ENCODE assay signal across 8 cellular contexts in the genomic region with DNA sequence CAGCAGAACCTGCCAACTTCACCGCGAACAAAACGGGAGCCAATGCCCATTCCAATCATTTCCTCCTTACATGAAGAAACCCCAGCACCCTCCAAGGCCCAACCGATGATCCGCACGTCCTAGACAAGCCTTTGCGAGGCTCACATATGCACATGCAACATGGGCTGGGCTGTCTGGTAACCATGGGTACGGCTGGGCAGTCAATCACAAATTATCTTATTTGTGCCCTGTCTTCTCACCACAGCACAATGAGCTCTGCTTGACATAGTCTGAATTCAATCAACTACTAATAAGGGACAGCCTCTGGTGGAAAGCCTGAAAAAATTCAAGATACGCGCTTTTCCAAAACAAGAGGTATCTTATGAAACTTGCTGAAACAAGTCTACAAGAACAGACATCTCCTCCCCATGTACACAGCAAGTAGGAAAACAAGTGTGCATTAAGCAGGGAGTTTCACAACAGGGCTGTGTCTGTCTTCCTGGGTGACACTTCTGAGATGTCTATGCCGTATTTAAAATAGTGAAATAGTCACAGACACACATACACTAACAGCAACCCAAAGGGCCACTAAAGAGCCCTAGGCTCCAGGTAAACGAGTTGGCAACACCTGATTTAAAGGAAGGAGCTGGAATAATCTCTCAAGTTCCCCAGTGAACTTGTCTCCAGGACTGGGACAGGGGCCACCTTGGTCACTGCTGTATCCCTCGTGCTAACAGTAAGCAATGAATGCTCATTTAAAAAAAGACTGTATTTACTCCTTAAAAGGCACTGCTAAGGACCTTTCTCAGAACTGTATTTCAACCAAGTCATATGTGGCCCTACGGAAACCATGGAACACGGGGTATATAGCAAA. TPM values are rescaled to one million over a fixed set of nuclear protein-coding genes. Genes with fewer than 3 reads are reported as not detected.
DNase-seq lines count a peak whose midpoint lies in the region; ATAC-seq and TF ChIP-seq lines count a peak whose summit lies in the region.

No MANE protein-coding gene starts in this region.

- H3K9ac ChIP-seq in HUES64 (ENCODE audit: low read depth, low read length) (peak overlapping the region; percentile 94), skeletal muscle tissue (ENCODE audit: low read depth in 1 of 3, low read length in 3 of 3) (peak overlapping the region; percentile 95 to 97 (median 97))

- no peaks in the 10 kb centered on the region for H3K9me3 Mint-ChIP-seq in activated T-cell treated with anti-CD3 and anti-CD28 coated beads, Interleukin-2, amount 50 U/mL, for 4 hours

- H3K4me1 Mint-ChIP-seq in activated T-cell treated with anti-CD3 and anti-CD28 coated beads, Interleukin-2, amount 50 U/mL, for 4 hours (ENCODE audit: low read depth), result peaks cover 76% of the 10 kb centered on the region

- no peak for ATAC-seq in activated T-cell treated with anti-CD3 and anti-CD28 coated beads, Interleukin-2, amount 50 U/mL, for 4 hours
- ATAC-seq in right cardiac atrium, result no peak
- no peak for ATAC-seq in GM21529 (IDR thresholded peaks at IDR 0.05; ENCODE audit: unreplicated experiment)
- no peak for ATAC-seq in GM21360 (IDR thresholded peaks at IDR 0.05; ENCODE audit: unreplicated experiment)

- H3K4me3 Mint-ChIP-seq in activated T-cell treated with anti-CD3 and anti-CD28 coated beads, Interleukin-2, amount 50 U/mL, for 4 hours, result peak overlapping the region; percentile 92

- H3K27ac ChIP-seq in C4-2B (peak overlapping the region; percentile 97), HUES64 (ENCODE audit: low read depth, low read length) (peak overlapping the region; percentile 84; the same call in 1 of the 2 replicates), right cardiac atrium (ENCODE audit: low read length) (peak overlapping the region; percentile 100), skeletal muscle tissue (ENCODE audit: low read depth, low read length) (peak overlapping the region; percentile 88)

- no peak for DNase-seq in activated T-cell treated with anti-CD3 and anti-CD28 coated beads, Interleukin-2, amount 50 U/mL, for 4 hours
- DNase-seq in right cardiac atrium (no peak), occipital lobe (lab: John Stamatoyannopoulos, UW) (no peak)

- intact Hi-C loops in right cardiac atrium (cut with DNase I), result no loop called here

- H3K27me3 Mint-ChIP-seq in activated T-cell treated with anti-CD3 and anti-CD28 coated beads, Interleukin-2, amount 50 U/mL, for 4 hours (ENCODE audit: low read depth), result no peaks in the 10 kb centered on the region

- WGBS in HUES64, result 37% methylated on average over 15 of the region's 15 CpGs
- WGBS in right cardiac atrium, result 20% methylated on average over 15 of the region's 15 CpGs

- H3K36me3 Mint-ChIP-seq in activated T-cell treated with anti-CD3 and anti-CD28 coated beads, Interleukin-2, amount 50 U/mL, for 4 hours (ENCODE audit: insufficient read depth), result peaks cover 5% of the 10 kb centered on the region

- no peak for TF ChIP-seq CTCF in C4-2B (conservative IDR thresholded peaks at IDR 0.05)

- peak overlapping the region; percentile 86 for H3K4me3 ChIP-seq in HUES64 (ENCODE audit: low read length)
- peak overlapping the region; percentile 97 for H3K4me3 ChIP-seq in right cardiac atrium (ENCODE audit: low read length)
- H3K4me3 ChIP-seq in skeletal muscle tissue (ENCODE audit: low read length in 3 of 3), result peak overlapping the region; percentile 79 to 97 (median 90)

- H3K9me3 ChIP-seq in HUES64 (ENCODE audit: insufficient read depth, low read depth, low read length) (no peaks in the 10 kb centered on the region), right cardiac atrium (ENCODE audit: control insufficient read depth, low read length) (no peaks in the 10 kb centered on the region), skeletal muscle tissue (ENCODE audit: control insufficient read depth in 3 of 3, low read length in 3 of 3) (no peaks in the 10 kb centered on the region)

- H3K4me1 ChIP-seq in HUES64 (ENCODE audit: insufficient read depth, low read length) (peaks cover 56% of the 10 kb centered on the region), right cardiac atrium (ENCODE audit: control insufficient read depth, insufficient read depth, low read length) (peaks cover 13% of the 10 kb centered on the region), skeletal muscle tissue (ENCODE audit: control insufficient read depth in 3 of 3, insufficient read depth in 3 of 3, low read length in 3 of 3) (peaks cover 65 to 75% (median 67%) of the 10 kb centered on the region in 3 donors)

- no peaks in the 10 kb centered on the region for H3K27me3 ChIP-seq in HUES64 (ENCODE audit: insufficient read depth, low read length)
- no peaks in the 10 kb centered on the region for H3K27me3 ChIP-seq in right cardiac atrium (ENCODE audit: control insufficient read depth, insufficient read depth)
- no peaks in the 10 kb centered on the region for H3K27me3 ChIP-seq in skeletal muscle tissue (ENCODE audit: control insufficient read depth in 3 of 3, insufficient read depth in 3 of 3, low read length in 3 of 3)

- H3K36me3 ChIP-seq in HUES64 (ENCODE audit: insufficient read depth, low read length), result no peaks in the 10 kb centered on the region
- no peaks in the 10 kb centered on the region for H3K36me3 ChIP-seq in skeletal muscle tissue (ENCODE audit: control insufficient read depth in 3 of 3, insufficient read depth in 3 of 3, low read length in 3 of 3)

RNA-seq across cellular contexts. Expression of gene DIDO1, which starts 1.5 kb away (rescaled TPM):
- polyA plus RNA-seq in HUES64 (2013, experiment 1 of 2), result 42.2 TPM
- polyA plus RNA-seq in HUES64 (2013, experiment 2 of 2), result 44.1 TPM
- 10 to 100 TPM; 44.9 to 49.9 (median 47.4) TPM for total RNA-seq in activated T-cell treated with anti-CD3 and anti-CD28 coated beads, Interleukin-2, amount 50 U/mL, for 4 hours
- total RNA-seq in right cardiac atrium, result 10 to 100 TPM; 38.1 to 42.5 (median 40.0) TPM
- 23.3 TPM for polyA plus RNA-seq in right cardiac atrium
- total RNA-seq in skeletal muscle tissue, result 35.0 TPM
- 43.4 TPM for total RNA-seq in occipital lobe

RNA-seq across cellular contexts. Expression of gene GID8, which starts 13.2 kb away (rescaled TPM):
- 43.9 TPM for polyA plus RNA-seq in HUES64 (2013, experiment 1 of 2)
- 45.3 TPM for polyA plus RNA-seq in HUES64 (2013, experiment 2 of 2)
- total RNA-seq in activated T-cell treated with anti-CD3 and anti-CD28 coated beads, Interleukin-2, amount 50 U/mL, for 4 hours, result 10 to 100 TPM; 42.7 to 52.9 (median 47.4) TPM
- 10 to 100 TPM; 19.0 to 22.1 (median 20.0) TPM for total RNA-seq in right cardiac atrium
- polyA plus RNA-seq in right cardiac atrium, result 8.9 TPM
- total RNA-seq in skeletal muscle tissue, result 28.7 TPM
- 56.9 TPM for total RNA-seq in occipital lobe

RNA-seq across cellular contexts. Expression of gene SLC17A9, which starts 27.7 kb away (rescaled TPM):
- polyA plus RNA-seq in HUES64 (2013, experiment 1 of 2), result 6.0 TPM
- polyA plus RNA-seq in HUES64 (2013, experiment 2 of 2), result 6.9 TPM
- 10 to 100 TPM in 2 of 3 donors, 1 to 10 TPM in 1; 6.8 to 16.1 (median 13.3) TPM for total RNA-seq in activated T-cell treated with anti-CD3 and anti-CD28 coated beads, Interleukin-2, amount 50 U/mL, for 4 hours
- total RNA-seq in right cardiac atrium (1 to 10 TPM; 1.5 to 4.8 (median 2.2) TPM), skeletal muscle tissue (not detected), occipital lobe (0.16 TPM)
- 3.1 TPM for polyA plus RNA-seq in right cardiac atrium
